ENCODE assay signal across 26 cellular contexts in genomic region chrX:30824275-30824674, GRCh38.
"Had no signal": no experiment of that assay in that cellular context is flagged by ENCODE, and none has a peak within 500 bp of the region (broad histone marks: within the 10 kb centered on the region; RNA-seq: fewer than 3 reads in every experiment).

No MANE protein-coding gene starts in this region.

- H2AFZ ChIP-seq: neural progenitor cell had no signal

- H3K4me3 ChIP-seq: dorsolateral prefrontal cortex, esophagus muscularis mucosa, gastroesophageal sphincter, left ventricle myocardium inferior, lower lobe of right lung, neural progenitor cell, pancreas, tibial artery, upper lobe of left lung, uterus had no signal

- H3K9me3 Mint-ChIP-seq: natural killer cell treated with Interleukin-12 subunit alpha and Interleukin-12 subunit beta and Interleukin-15 and Interleukin-18, amount 100 ng/mL, for 72 hours; neural progenitor cell; stimulated activated effector memory CD8-positive, alpha-beta T cell treated with anti-CD3 and anti-CD28 coated beads, Interleukin-12 subunit alpha, Interleukin-12 subunit beta, amount 100 ng/mL, for 72 hours had no signal

- H3K27ac ChIP-seq: dorsolateral prefrontal cortex, epithelial cell of prostate, esophagus muscularis mucosa, gastroesophageal sphincter, left ventricle myocardium inferior, lower lobe of right lung, neural progenitor cell, pancreas, tibial artery, upper lobe of left lung, uterus had no signal

- DNase-seq: cortex of kidney; dorsolateral prefrontal cortex; effector CD8-positive, alpha-beta T cell; glutamatergic neuron; islet precursor cell; left ventricle myocardium inferior; lower lobe of right lung; mesenchymal stem cell; midbrain; nucleus accumbens; pancreas; right cardiac atrium; stimulated activated CD4-positive, alpha-beta T cell treated with anti-CD3 and anti-CD28 coated beads, Interleukin-4, amount 100 ng/mL, for 1 hour; stimulated activated CD8-positive, alpha-beta memory T cell treated with anti-CD3 and anti-CD28 coated beads, Interleukin-4, amount 100 ng/mL, for 48 hours; stimulated activated naive CD8-positive, alpha-beta T cell treated with anti-CD3 and anti-CD28 coated beads, Interleukin-15, Interleukin-2, amounts not matched to agents 100 U/mL and 50 U/mL, for 24 hours; tibial artery; upper lobe of left lung; uterus had no signal

- H3K4me1 ChIP-seq: esophagus muscularis mucosa, gastroesophageal sphincter, left ventricle myocardium inferior, lower lobe of right lung, neural progenitor cell, pancreas, tibial artery, upper lobe of left lung, uterus had no signal

- H3K27me3 ChIP-seq: esophagus muscularis mucosa, gastroesophageal sphincter, neural progenitor cell, tibial artery, upper lobe of left lung, uterus had no signal

- H3K27me3 Mint-ChIP-seq: progenitor cell of endocrine pancreas had no signal

- H3K36me3 ChIP-seq: esophagus muscularis mucosa, gastroesophageal sphincter, left ventricle myocardium inferior, lower lobe of right lung, neural progenitor cell, pancreas, tibial artery, upper lobe of left lung, uterus had no signal

- FAIRE-seq: endometrium had no signal

- ATAC-seq: gastroesophageal sphincter; lower lobe of right lung; natural killer cell treated with Interleukin-12 subunit alpha and Interleukin-12 subunit beta and Interleukin-15 and Interleukin-18, amount 100 ng/mL, for 72 hours; pancreas; right cardiac atrium; stimulated activated effector memory CD8-positive, alpha-beta T cell treated with anti-CD3 and anti-CD28 coated beads, Interleukin-12 subunit alpha, Interleukin-12 subunit beta, amount 100 ng/mL, for 72 hours; stimulated activated naive CD8-positive, alpha-beta T cell treated with anti-CD3 and anti-CD28 coated beads, Interleukin-15, Interleukin-2, amounts not matched to agents 100 U/mL and 50 U/mL, for 24 hours had no signal

- H3K27ac Mint-ChIP-seq: natural killer cell treated with Interleukin-12 subunit alpha and Interleukin-12 subunit beta and Interleukin-15 and Interleukin-18, amount 100 ng/mL, for 72 hours; neural progenitor cell; progenitor cell of endocrine pancreas; stimulated activated effector memory CD8-positive, alpha-beta T cell treated with anti-CD3 and anti-CD28 coated beads, Interleukin-12 subunit alpha, Interleukin-12 subunit beta, amount 100 ng/mL, for 72 hours had no signal

- H3K9me3 ChIP-seq: esophagus muscularis mucosa, gastroesophageal sphincter, left ventricle myocardium inferior, lower lobe of right lung, pancreas, tibial artery, upper lobe of left lung, uterus had no signal

- H3K36me3 Mint-ChIP-seq: natural killer cell treated with Interleukin-12 subunit alpha and Interleukin-12 subunit beta and Interleukin-15 and Interleukin-18, amount 100 ng/mL, for 72 hours; neural progenitor cell; stimulated activated effector memory CD8-positive, alpha-beta T cell treated with anti-CD3 and anti-CD28 coated beads, Interleukin-12 subunit alpha, Interleukin-12 subunit beta, amount 100 ng/mL, for 72 hours had no signal

- H3K4me2 ChIP-seq: neural progenitor cell had no signal

- H3K4me3 Mint-ChIP-seq: natural killer cell treated with Interleukin-12 subunit alpha and Interleukin-12 subunit beta and Interleukin-15 and Interleukin-18, amount 100 ng/mL, for 72 hours; neural progenitor cell; stimulated activated effector memory CD8-positive, alpha-beta T cell treated with anti-CD3 and anti-CD28 coated beads, Interleukin-12 subunit alpha, Interleukin-12 subunit beta, amount 100 ng/mL, for 72 hours had no signal

- H3K4me1 Mint-ChIP-seq: neural progenitor cell; stimulated activated effector memory CD8-positive, alpha-beta T cell treated with anti-CD3 and anti-CD28 coated beads, Interleukin-12 subunit alpha, Interleukin-12 subunit beta, amount 100 ng/mL, for 72 hours had no signal
